Comparison of ENCODE assay signal across 18 cellular contexts in the genomic region with DNA sequence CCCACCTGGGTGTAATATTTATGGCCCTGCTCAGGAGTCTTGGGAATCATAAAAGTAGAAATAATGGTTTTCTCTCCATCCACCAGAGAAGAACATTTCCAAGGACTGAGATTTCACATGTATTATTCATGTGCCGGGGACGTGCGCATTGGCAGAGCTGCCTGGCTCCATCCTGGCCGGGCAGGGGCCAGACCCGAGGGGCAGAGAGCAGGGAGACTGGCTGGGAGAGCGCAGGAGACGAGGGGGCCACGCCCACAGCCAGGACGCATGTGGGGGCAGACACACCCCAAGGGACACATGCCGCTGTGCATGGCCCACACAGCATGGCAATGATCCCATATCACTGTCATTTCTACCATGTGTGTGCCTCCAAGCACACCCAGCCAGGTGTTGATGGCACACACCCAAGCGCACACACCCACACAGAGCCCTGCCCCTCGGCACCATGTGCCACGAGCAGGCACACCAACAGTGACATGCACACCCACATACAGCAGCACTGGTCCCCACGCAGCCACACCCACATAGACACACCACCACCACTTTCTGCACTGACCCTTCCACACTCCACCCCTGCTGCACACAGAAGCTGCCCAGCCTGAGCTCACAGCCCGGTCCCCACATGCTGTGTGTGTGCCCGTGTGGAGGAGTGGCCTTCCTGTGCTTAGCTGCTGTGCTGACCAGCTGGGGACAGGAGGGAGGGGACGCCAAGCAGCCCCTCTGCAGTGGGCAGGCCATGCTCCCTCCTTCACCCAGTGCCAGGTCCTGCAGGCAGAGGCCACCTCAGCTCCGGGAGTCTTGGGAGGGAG. TPM values are rescaled to one million over a fixed set of nuclear protein-coding genes. Genes with fewer than 3 reads are reported as not detected.
DNase-seq lines count a peak whose midpoint lies in the region; ATAC-seq, FAIRE-seq and TF ChIP-seq lines count a peak whose summit lies in the region.
"Had no signal": no experiment of that assay in that cellular context is flagged by ENCODE, and none has a peak within 500 bp of the region (broad histone marks: within the 10 kb centered on the region; RNA-seq: fewer than 3 reads in every experiment).

No MANE protein-coding gene starts in this region.

- H3K9me3 ChIP-seq in HEK293 (ENCODE audit: control insufficient read depth, insufficient read depth, low read depth, low read length), result no peaks in the 10 kb centered on the region
- H3K9me3 ChIP-seq in IMR-90 (ENCODE audit: control insufficient read depth, insufficient read depth, low read length), result no peaks in the 10 kb centered on the region
- no peaks in the 10 kb centered on the region for H3K9me3 ChIP-seq in small intestine (ENCODE audit: control insufficient read depth, low read depth)
- H3K9me3 ChIP-seq in SK-N-SH, result no peaks in the 10 kb centered on the region
- H3K9me3 ChIP-seq: Peyer's patch had no signal

- H3K56ac ChIP-seq in IMR-90 (ENCODE audit: extremely low read depth, insufficient read depth, low read length), result no peak overlapping the region

- H2AK5ac ChIP-seq in IMR-90 (ENCODE audit: low read depth, low read length), result no peak overlapping the region

- H3K4me3 Mint-ChIP-seq in mesothelial cell of epicardium, result no peak overlapping the region

- in situ Hi-C loops in IMR-90 (cut with MboI; ENCODE audit: low sequenced_read_pairs), result no loop called here

- H3K23ac ChIP-seq in IMR-90 (ENCODE audit: low read depth, low read length), result no peak overlapping the region

- H3K27ac ChIP-seq in HEK293 (ENCODE audit: extremely low read depth, low read depth, low read length) (no peak overlapping the region), IMR-90 (ENCODE audit: insufficient read depth, low read length) (no peak overlapping the region), small intestine (ENCODE audit: low read depth in 1 of 2, low read length in 1 of 2) (no peak overlapping the region), SK-N-SH (ENCODE audit: low read depth in 2 of 2, low read length in 1 of 2) (no peak overlapping the region)
- H3K27ac ChIP-seq: HL-60, Peyer's patch had no signal

- H3K36me3 Mint-ChIP-seq in mesothelial cell of epicardium, result peaks cover 2% of the 10 kb centered on the region

- H3K9ac ChIP-seq in IMR-90 (ENCODE audit: low read depth, low read length) (no peak overlapping the region), SK-N-SH (no peak overlapping the region)

- no peak for TF ChIP-seq EP300 in SK-N-SH (IDR thresholded peaks at IDR 0.05; ENCODE audit: borderline replicate concordance in 1 of 2, low read depth in 1 of 2, low read length in 1 of 2)

- H3K4me1 ChIP-seq in HEK293 (ENCODE audit: control insufficient read depth, insufficient read depth, low read length), result peaks cover 7% of the 10 kb centered on the region
- no peaks in the 10 kb centered on the region; the same call in 1 of the 2 replicates for H3K4me1 ChIP-seq in IMR-90 (ENCODE audit: control insufficient read depth, insufficient read depth, low read length)
- no peaks in the 10 kb centered on the region for H3K4me1 ChIP-seq in small intestine (ENCODE audit: control insufficient read depth in 2 of 2, insufficient read depth in 1 of 2, low read depth in 1 of 2, low read length in 1 of 2)
- peaks cover 0 to 47% of the 10 kb centered on the region in 2 experiments; a peak in 1 of 4 replicates for H3K4me1 ChIP-seq in SK-N-SH (ENCODE audit: control insufficient read depth in 1 of 2, insufficient read depth in 2 of 2, low read depth in 1 of 2, low read length in 1 of 2)
- H3K4me1 ChIP-seq: Peyer's patch had no signal

- POLR2A ChIA-PET in HEK293 (lab: Yijun Ruan, JAX) (interaction anchor here (0.7 kb wide), 1 partner anchor 110 kb away, joined by 3 read pairs; no protein-coding TSS in a partner anchor), IMR-90 (lab: Charles Lee; ENCODE audit: unreplicated experiment) (no interaction called here), SK-N-SH (lab: Yijun Ruan, JAX) (no interaction called here)

- no peak overlapping the region for H3K18ac ChIP-seq in IMR-90 (ENCODE audit: low read depth, low read length)

- no peak overlapping the region for H4K91ac ChIP-seq in IMR-90 (ENCODE audit: insufficient read depth, low read depth, low read length)

- H3K14ac ChIP-seq in IMR-90 (replicated peaks; ENCODE audit: low read depth, low read length), result no peak overlapping the region

- H2AK9ac ChIP-seq in IMR-90 (replicated peaks; ENCODE audit: low read depth, low read length, poor library complexity), result peak overlapping the region; percentile 24

- WGBS in IMR-90 (ENCODE audit: extremely low coverage in 2 of 2, insufficient read length in 1 of 2), 2 experiments, result 94% methylated on average over 3 of the region's 18 CpGs; no CpG with 5 or more reads in 1 of the 2 experiments
- WGBS in small intestine, 3 donors, result 41 to 67% (median 45%) methylated on average over 17 to 18 of the region's 18 CpGs
- WGBS in SK-N-SH (ENCODE audit: low lambda C conversion rate), result 82% methylated on average over 16 of the region's 18 CpGs

- H3K4ac ChIP-seq in IMR-90 (ENCODE audit: low read depth, low read length), result no peak overlapping the region

- TF ChIP-seq RAD21 in IMR-90 (IDR thresholded peaks at IDR 0.05; ENCODE audit: low read length) (no peak), SK-N-SH (IDR thresholded peaks at IDR 0.05; ENCODE audit: low read length) (no peak)

- no peak overlapping the region for H2BK5ac ChIP-seq in IMR-90 (ENCODE audit: low read depth, low read length, poor library complexity, severe bottlenecking)

- H3K79me2 ChIP-seq in SK-N-SH (ENCODE audit: insufficient read depth), result no peaks in the 10 kb centered on the region

- H3K27me3 ChIP-seq in IMR-90 (ENCODE audit: control insufficient read depth, insufficient read depth, low read length), result no peaks in the 10 kb centered on the region
- H3K27me3 ChIP-seq in small intestine (ENCODE audit: control insufficient read depth in 2 of 2, insufficient read depth in 2 of 2, low read length in 2 of 2), result no peaks in the 10 kb centered on the region
- no peaks in the 10 kb centered on the region for H3K27me3 ChIP-seq in SK-N-SH (ENCODE audit: insufficient read depth)
- H3K27me3 ChIP-seq: Peyer's patch had no signal

- dilution Hi-C loops in IMR-90 (cut with HindIII; ENCODE audit: low sequenced_read_pairs, unreplicated experiment), result no loop called here

- no peaks in the 10 kb centered on the region for H3K79me1 ChIP-seq in IMR-90 (ENCODE audit: low read depth in 1 of 2, low read length in 2 of 2)

- no peaks in the 10 kb centered on the region for H3K9me3 Mint-ChIP-seq in mesothelial cell of epicardium

- H3K27ac Mint-ChIP-seq in mesothelial cell of epicardium, result no peak overlapping the region

- no peak overlapping the region for H3K4me2 ChIP-seq in IMR-90 (ENCODE audit: low read depth, low read length)
- no peak overlapping the region for H3K4me2 ChIP-seq in SK-N-SH

- H4K8ac ChIP-seq in IMR-90 (ENCODE audit: low read depth in 2 of 2, low read length in 2 of 2), result no peak overlapping the region

- H3K4me3 ChIP-seq in HEK293 (ENCODE audit: low read depth, low read length) (no peak overlapping the region), IMR-90 (ENCODE audit: insufficient read depth, low read depth, low read length) (no peak overlapping the region), small intestine (ENCODE audit: low read depth in 1 of 2, low read length in 2 of 2) (no peak overlapping the region), SK-N-SH (ENCODE audit: low read depth in 2 of 2, low read length in 1 of 2) (no peak overlapping the region)
- H3K4me3 ChIP-seq: Peyer's patch had no signal

- H2BK120ac ChIP-seq in IMR-90 (ENCODE audit: low read depth, low read length), result no peak overlapping the region

- CTCF ChIA-PET in HEK293 (lab: Yijun Ruan, JAX) (interaction anchor here (0.5 to 16.3 kb wide), 8 partner anchors 7 to 358 kb away, joined by 3 to 272 read pairs (median 4); no protein-coding TSS in a partner anchor), IMR-90 (lab: Yijun Ruan, JAX) (no interaction called here), SK-N-SH (lab: Yijun Ruan, JAX) (interaction anchor here (0.9 to 22.5 kb wide), 11 partner anchors 18 to 733 kb away, joined by 3 to 511 read pairs (median 6); no protein-coding TSS in a partner anchor)

- H4K5ac ChIP-seq in IMR-90 (ENCODE audit: low read depth, low read length), result no peak overlapping the region

- DNase-seq in IMR-90, result no peak
- peak in 1 of 2 donors; percentile 62 for DNase-seq in left colon
- peak; percentile 38 for DNase-seq in small intestine
- DNase-seq in SK-N-SH, result no peak
- no peak for DNase-seq in mesothelial cell of epicardium (ENCODE audit: low spot score in 2 of 2, unreplicated experiment in 2 of 2)
- DNase-seq: ACHN; C1 segment of cervical spinal cord; DMS79 treated with DMSO at 0.1 percent for 48 hours; H7; NCI-H1105; NCI-H1694 treated with DMSO at 0.1 percent for 48 hours; NCI-H748 treated with DMSO at 0.1 percent for 48 hours; NK-92 treated with Interleukin-12 subunit alpha and Interleukin-12 subunit beta, amount 100 ng/mL, for 24 hours; Peyer's patch had no signal

- H2BK20ac ChIP-seq in IMR-90 (ENCODE audit: low read depth, low read length), result no peak overlapping the region

- H2AFZ ChIP-seq in IMR-90 (replicated peaks; ENCODE audit: low read length, poor library complexity), result no peak overlapping the region
- H2AFZ ChIP-seq in SK-N-SH (ENCODE audit: low read depth), result no peak overlapping the region

- no peaks in the 10 kb centered on the region for H3K36me3 ChIP-seq in HEK293 (ENCODE audit: control insufficient read depth in 2 of 2, insufficient read depth in 1 of 2, low read length in 2 of 2)
- H3K36me3 ChIP-seq in IMR-90 (ENCODE audit: control insufficient read depth, insufficient read depth, low read length), result no peaks in the 10 kb centered on the region
- H3K36me3 ChIP-seq in small intestine (ENCODE audit: control insufficient read depth in 2 of 2, insufficient read depth in 2 of 2, low read length in 2 of 2), result peaks cover 0 to 9% of the 10 kb centered on the region in 2 donors
- H3K36me3 ChIP-seq in SK-N-SH (replicated peaks in 1 of 2; ENCODE audit: control insufficient read depth in 1 of 2, insufficient read depth in 2 of 2, low read length in 1 of 2), result no peaks in the 10 kb centered on the region

- BruUV-seq in IMR-90 (replicated peaks; lab: Mats Ljungman, UMichigan), result no TSS peak

- TF ChIP-seq CTCF in HEK293 (tag by site-specific recombination; IDR thresholded peaks at IDR 0.05), result no peak
- no peak for TF ChIP-seq CTCF in IMR-90 (conservative IDR thresholded peaks at IDR 0.05; ENCODE audit: low read depth, low read length)
- no peak for TF ChIP-seq CTCF in SK-N-SH (IDR thresholded peaks at IDR 0.05)
- no peak for TF ChIP-seq CTCF in mesothelial cell of epicardium (IDR thresholded peaks at IDR 0.05; ENCODE audit: unreplicated experiment)

- H4K20me1 ChIP-seq in IMR-90 (ENCODE audit: insufficient read depth, low read length), result no peaks in the 10 kb centered on the region; the same call in 1 of the 2 replicates
- H4K20me1 ChIP-seq in SK-N-SH (ENCODE audit: insufficient read depth), result no peaks in the 10 kb centered on the region

- no peak overlapping the region for H2BK15ac ChIP-seq in IMR-90 (ENCODE audit: low read depth, low read length)

- H3K9me2 ChIP-seq in SK-N-SH, result no peaks in the 10 kb centered on the region

- no peaks in the 10 kb centered on the region for H3K27me3 Mint-ChIP-seq in mesothelial cell of epicardium (ENCODE audit: low read depth)

- no peak for TF ChIP-seq POLR2A in IMR-90 (IDR thresholded peaks at IDR 0.05; ENCODE audit: low read depth, low read length)

- no peaks in the 10 kb centered on the region for H3F3A ChIP-seq in SK-N-SH (replicated peaks; ENCODE audit: insufficient read depth)

- FAIRE-seq in small intestine (lab: Jason Lieb, UNC), result no peak

- peaks cover 9% of the 10 kb centered on the region for H3K4me1 Mint-ChIP-seq in mesothelial cell of epicardium

- no peak for ATAC-seq in IMR-90 (ENCODE audit: low read depth)
- ATAC-seq in left colon, result peak; percentile 83
- no peak for ATAC-seq in HG03439 (IDR thresholded peaks at IDR 0.05; ENCODE audit: unreplicated experiment)
- ATAC-seq: SK-N-SH treated with all-trans-retinoic acid at 6 μM for 48 hours had no signal

- intact Hi-C loops in IMR-90 (cut with micrococcal nuclease) (no loop called here), left colon (cut with DNase I, micrococcal nuclease) (no loop called here)

- no peaks in the 10 kb centered on the region for H3K9me1 ChIP-seq in IMR-90 (ENCODE audit: insufficient read depth, low read length)

RNA-seq across cellular contexts. Expression of gene CEBPG, which starts 39.3 kb away (rescaled TPM):
- total RNA-seq in IMR-90 (2012; rRNA removed), result 14.3 and 21.1 TPM in 2 replicates
- 7.9 and 9.2 TPM in 2 replicates for polyA plus RNA-seq in IMR-90 (2012; rRNA removed)
- polyA plus RNA-seq in IMR-90 (2012; cell fraction: cytosol; rRNA removed), result 2.9 and 4.9 TPM in 2 replicates
- polyA plus RNA-seq in IMR-90 (2012; cell fraction: nucleus; rRNA removed; ENCODE audit: low replicate concordance), result 2.6 and 13.3 TPM in 2 replicates
- 10 to 100 TPM; 70.1 to 73.2 TPM for total RNA-seq in left colon
- 10 to 100 TPM; 48.6 to 68.4 (median 67.1) TPM for polyA plus RNA-seq in small intestine
- polyA plus RNA-seq in SK-N-SH (2012; rRNA removed), result 9.1 and 9.5 TPM in 2 replicates
- 10.7 and 12.3 TPM in 2 replicates for polyA plus RNA-seq in SK-N-SH (2012; cell fraction: cytosol; rRNA removed)
- 6.8 and 9.6 TPM in 2 replicates for polyA plus RNA-seq in SK-N-SH (2012; cell fraction: nucleus; rRNA removed)
- total RNA-seq in mesothelial cell of epicardium, result 19.5 to 20.6 TPM (median 19.8 TPM) in 3 replicates
